ENCODE assay signal across 1 cellular context in the genomic region with DNA sequence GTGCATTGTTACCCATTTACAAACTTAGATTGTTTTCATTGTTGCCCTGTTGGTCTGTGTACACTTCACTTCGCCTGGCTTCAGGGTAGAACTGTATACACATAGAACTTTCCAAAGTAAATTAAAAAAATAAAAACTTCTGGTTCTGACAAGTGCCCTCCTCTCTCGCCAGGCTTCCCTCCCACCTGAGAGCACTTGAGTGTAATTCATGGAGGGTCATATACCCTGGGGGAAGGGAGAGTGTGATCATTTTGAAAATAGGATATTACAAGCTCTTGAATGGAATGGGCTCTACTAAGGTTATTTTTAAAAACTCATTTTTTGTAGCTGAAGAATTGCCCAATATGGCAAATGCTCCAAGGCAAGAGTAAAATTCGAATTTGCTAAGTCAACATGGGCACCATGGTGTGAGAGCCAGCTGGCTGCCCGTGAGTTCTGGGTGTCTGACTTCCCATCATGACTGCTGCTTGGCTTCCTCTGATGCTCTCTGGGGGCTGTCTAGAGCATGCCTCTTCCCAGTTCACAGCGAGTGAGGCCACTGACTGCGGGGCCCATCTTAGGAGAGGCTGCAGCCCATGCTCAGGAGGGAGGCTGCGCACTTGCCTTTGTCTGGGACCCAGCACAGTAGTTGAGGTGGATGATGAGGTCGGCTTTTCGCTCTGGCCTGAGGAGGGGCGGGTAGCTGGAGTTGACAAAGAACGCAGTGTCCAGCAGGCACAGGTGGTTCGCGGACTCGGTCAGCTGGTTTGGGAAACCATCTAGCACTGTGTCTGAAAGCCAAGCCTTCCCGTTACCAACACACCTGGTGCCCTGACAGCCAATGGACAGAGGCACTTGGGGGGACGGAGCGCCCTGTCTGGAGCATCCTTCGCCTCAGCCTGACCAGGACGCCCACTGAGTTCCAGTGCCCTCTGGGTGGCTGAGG.
TF ChIP-seq lines count a peak whose summit lies in the region.

No MANE protein-coding gene starts in this region.

TF ChIP-seq in H1, 55 proteins besides CTCF, POLR2A, EP300 and RAD21:
- TF ChIP-seq CEBPB (IDR thresholded peaks at IDR 0.05; ENCODE audit: low read depth, low read length), result no peak
- no peak for TF ChIP-seq EZH2 (IDR thresholded peaks at IDR 0.05; ENCODE audit: low read depth, low read length, severe bottlenecking)
- TF ChIP-seq, protein P1, sequence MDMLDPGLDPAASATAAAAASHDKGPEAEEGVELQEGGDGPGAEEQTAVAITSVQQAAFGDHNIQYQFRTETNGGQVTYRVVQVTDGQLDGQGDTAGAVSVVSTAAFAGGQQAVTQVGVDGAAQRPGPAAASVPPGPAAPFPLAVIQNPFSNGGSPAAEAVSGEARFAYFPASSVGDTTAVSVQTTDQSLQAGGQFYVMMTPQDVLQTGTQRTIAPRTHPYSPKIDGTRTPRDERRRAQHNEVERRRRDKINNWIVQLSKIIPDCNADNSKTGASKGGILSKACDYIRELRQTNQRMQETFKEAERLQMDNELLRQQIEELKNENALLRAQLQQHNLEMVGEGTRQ (IDR thresholded peaks at IDR 0.05; ENCODE audit: low read length), result no peak
- no peak for TF ChIP-seq KDM1A (IDR thresholded peaks at IDR 0.05; ENCODE audit: borderline replicate concordance, low read length)
- no peak for TF ChIP-seq HDAC2 (IDR thresholded peaks at IDR 0.05; ENCODE audit: borderline replicate concordance in 1 of 2, low read depth in 2 of 2, low read length in 2 of 2)
- TF ChIP-seq NRF1 (IDR thresholded peaks at IDR 0.05; ENCODE audit: low read depth, low read length), result no peak
- no peak for TF ChIP-seq SP2 (IDR thresholded peaks at IDR 0.05; ENCODE audit: low read length)
